Comparison of ENCODE assay signal across 14 cellular contexts in genomic region chr1:89708727-89709375, GRCh38.
DNase-seq lines count a peak whose midpoint lies in the region; ATAC-seq and TF ChIP-seq lines count a peak whose summit lies in the region.
"Had no signal": no experiment of that assay in that cellular context is flagged by ENCODE, and none has a peak within 500 bp of the region (broad histone marks: within the 10 kb centered on the region; RNA-seq: fewer than 3 reads in every experiment).

No MANE protein-coding gene starts in this region.

- H3K4me1 Mint-ChIP-seq in activated CD8-positive, alpha-beta T cell treated with anti-CD3 and anti-CD28 coated beads for 36 hours (ENCODE audit: low read depth): peaks cover 63% of the 10 kb centered on the region
- H3K4me1 Mint-ChIP-seq in activated CD8-positive, alpha-beta T cell treated with anti-CD3 and anti-CD28 coated beads, Interleukin-2, amount 10 ng/mL, durations not matched to agents 7 days and 5 days (ENCODE audit: low read depth): peaks cover 36% of the 10 kb centered on the region
- H3K4me1 Mint-ChIP-seq in activated naive CD8-positive, alpha-beta T cell (ENCODE audit: low read depth): peaks cover 53% of the 10 kb centered on the region

- H3K9me3 Mint-ChIP-seq in activated CD8-positive, alpha-beta T cell treated with anti-CD3 and anti-CD28 coated beads for 36 hours: peaks cover 7% of the 10 kb centered on the region
- H3K9me3 Mint-ChIP-seq in activated CD8-positive, alpha-beta T cell treated with anti-CD3 and anti-CD28 coated beads, Interleukin-2, amount 10 ng/mL, durations not matched to agents 7 days and 5 days (ENCODE audit: insufficient read depth): no peaks in the 10 kb centered on the region
- H3K9me3 Mint-ChIP-seq in activated naive CD8-positive, alpha-beta T cell (ENCODE audit: low read depth): no peaks in the 10 kb centered on the region

- H3K27ac ChIP-seq in coronary artery: no peak overlapping the region
- H3K27ac ChIP-seq: pancreas, SJCRH30, WERI-Rb-1 had no signal

- no peak overlapping the region for H3K4me3 Mint-ChIP-seq in activated CD8-positive, alpha-beta T cell treated with anti-CD3 and anti-CD28 coated beads for 36 hours
- H3K4me3 Mint-ChIP-seq in activated CD8-positive, alpha-beta T cell treated with anti-CD3 and anti-CD28 coated beads, Interleukin-2, amount 10 ng/mL, durations not matched to agents 7 days and 5 days: no peak overlapping the region
- H3K4me3 Mint-ChIP-seq in activated naive CD8-positive, alpha-beta T cell: no peak overlapping the region
- H3K4me3 Mint-ChIP-seq: brain had no signal

- POLR2A ChIA-PET in activated CD8-positive, alpha-beta T cell treated with anti-CD3 and anti-CD28 coated beads for 36 hours (lab: Charles Lee): no interaction called here
- POLR2A ChIA-PET in activated CD8-positive, alpha-beta T cell treated with anti-CD3 and anti-CD28 coated beads, Interleukin-2, amount 10 ng/mL, durations not matched to agents 7 days and 5 days (lab: Charles Lee): interaction anchor here (0.6 kb wide), 1 partner anchor 10 kb away, joined by 3 read pairs; no protein-coding TSS in a partner anchor

- CTCF ChIA-PET in activated CD8-positive, alpha-beta T cell treated with anti-CD3 and anti-CD28 coated beads for 36 hours (lab: Charles Lee): interaction anchor here (1.1 to 3.6 kb wide), 5 partner anchors 10 to 54 kb away, joined by 3 to 19 read pairs (median 6); no protein-coding TSS in a partner anchor
- CTCF ChIA-PET in activated CD8-positive, alpha-beta T cell treated with anti-CD3 and anti-CD28 coated beads, Interleukin-2, amount 10 ng/mL, durations not matched to agents 7 days and 5 days (lab: Charles Lee): interaction anchor here (1.0 to 5.4 kb wide), 3 partner anchors 10 to 54 kb away, joined by 4 to 26 read pairs (median 8); no protein-coding TSS in a partner anchor

- no peak for DNase-seq in activated CD8-positive, alpha-beta T cell treated with anti-CD3 and anti-CD28 coated beads for 36 hours
- DNase-seq in activated CD8-positive, alpha-beta T cell treated with anti-CD3 and anti-CD28 coated beads, Interleukin-2, amount 10 ng/mL, durations not matched to agents 7 days and 5 days: no peak
- DNase-seq in iPS DF 4.7 (ENCODE audit: extremely low read depth, low spot score): peak; percentile 9
- peak; percentile 62 for DNase-seq in smooth muscle cell of the brain vasculature (ENCODE audit: low read depth, low spot score)
- no peak for DNase-seq in CD1c-positive myeloid dendritic cell (ENCODE audit: extremely low spot score)
- no peak for DNase-seq in coronary artery (ENCODE audit: low spot score)
- DNase-seq: DMS153, NCI-H1694 treated with DMSO at 0.1 percent for 48 hours, pancreas, SJCRH30, WERI-Rb-1 had no signal

- TF ChIP-seq CTCF in activated CD8-positive, alpha-beta T cell treated with anti-CD3 and anti-CD28 coated beads for 36 hours (IDR thresholded peaks at IDR 0.05): no peak
- no peak for TF ChIP-seq CTCF in coronary artery (IDR thresholded peaks at IDR 0.05)

- no peak overlapping the region for H3K4me3 ChIP-seq in coronary artery
- H3K4me3 ChIP-seq: pancreas, SJCRH30 had no signal

- ATAC-seq in activated CD8-positive, alpha-beta T cell treated with anti-CD3 and anti-CD28 coated beads for 36 hours: no peak
- ATAC-seq in activated CD8-positive, alpha-beta T cell treated with anti-CD3 and anti-CD28 coated beads, Interleukin-2, amount 10 ng/mL, durations not matched to agents 7 days and 5 days: no peak
- ATAC-seq in GM18511 (IDR thresholded peaks at IDR 0.05; ENCODE audit: unreplicated experiment): no peak
- ATAC-seq: pancreas had no signal

- peaks cover 76% of the 10 kb centered on the region for H3K36me3 Mint-ChIP-seq in activated CD8-positive, alpha-beta T cell treated with anti-CD3 and anti-CD28 coated beads for 36 hours (ENCODE audit: low read depth)
- H3K36me3 Mint-ChIP-seq in activated CD8-positive, alpha-beta T cell treated with anti-CD3 and anti-CD28 coated beads, Interleukin-2, amount 10 ng/mL, durations not matched to agents 7 days and 5 days (ENCODE audit: low read depth): peaks cover 68% of the 10 kb centered on the region
- peaks cover 40% of the 10 kb centered on the region for H3K36me3 Mint-ChIP-seq in activated naive CD8-positive, alpha-beta T cell

- H3K27me3 Mint-ChIP-seq in activated CD8-positive, alpha-beta T cell treated with anti-CD3 and anti-CD28 coated beads for 36 hours: no peaks in the 10 kb centered on the region
- no peaks in the 10 kb centered on the region for H3K27me3 Mint-ChIP-seq in activated CD8-positive, alpha-beta T cell treated with anti-CD3 and anti-CD28 coated beads, Interleukin-2, amount 10 ng/mL, durations not matched to agents 7 days and 5 days (ENCODE audit: low read depth)
- H3K27me3 Mint-ChIP-seq in activated naive CD8-positive, alpha-beta T cell: no peaks in the 10 kb centered on the region

- intact Hi-C loops in activated CD8-positive, alpha-beta T cell treated with anti-CD3 and anti-CD28 coated beads for 36 hours (cut with micrococcal nuclease): no loop called here

- H3K27ac Mint-ChIP-seq in activated CD8-positive, alpha-beta T cell treated with anti-CD3 and anti-CD28 coated beads for 36 hours: peak overlapping the region; percentile 49
- no peak overlapping the region for H3K27ac Mint-ChIP-seq in activated CD8-positive, alpha-beta T cell treated with anti-CD3 and anti-CD28 coated beads, Interleukin-2, amount 10 ng/mL, durations not matched to agents 7 days and 5 days
- H3K27ac Mint-ChIP-seq in activated naive CD8-positive, alpha-beta T cell: peak overlapping the region; percentile 90
- H3K27ac Mint-ChIP-seq: brain had no signal

Comparison
In these comparisons a context has a peak if more than half of its experiments do, and no peak if none do; other contexts are left out.
1. DNase-seq: peak in iPS DF 4.7 (single experiment) and smooth muscle cell of the brain vasculature (single experiment); none in activated CD8-positive, alpha-beta T cell treated with anti-CD3 and anti-CD28 coated beads for 36 hours (single experiment), activated CD8-positive, alpha-beta T cell treated with anti-CD3 and anti-CD28 coated beads, Interleukin-2, amount 10 ng/mL, durations not matched to agents 7 days and 5 days (single experiment), CD1c-positive myeloid dendritic cell (single experiment) and coronary artery (single experiment).